Comparison of ENCODE assay signal across 1 cellular context in genomic region chr7:105654095-105654686, GRCh38.
TF ChIP-seq lines count a peak whose summit lies in the region.

No MANE protein-coding gene starts in this region.

TF ChIP-seq in GM23338, 12 proteins besides CTCF, POLR2A, EP300 and RAD21 (continued from another document):
- TF ChIP-seq ZNF462 (CRISPR knock-in tag; IDR thresholded peaks at IDR 0.05) (no peak), ZNF331 (CRISPR knock-in tag; IDR thresholded peaks at IDR 0.05; ENCODE audit: low read depth) (no peak), ZNF114 (CRISPR knock-in tag; IDR thresholded peaks at IDR 0.05) (no peak), JUNB (IDR thresholded peaks at IDR 0.05; ENCODE audit: unreplicated experiment) (no peak), EZH2phosphoT487 (IDR thresholded peaks at IDR 0.05; ENCODE audit: unreplicated experiment) (no peak), ETS1 (IDR thresholded peaks at IDR 0.05) (no peak), REST (IDR thresholded peaks at IDR 0.05; ENCODE audit: unreplicated experiment) (no peak), CREB1 (CRISPR knock-in tag; IDR thresholded peaks at IDR 0.05; ENCODE audit: low read depth) (no peak)
